Comparison of ENCODE assay signal across 17 cellular contexts in genomic region chr7:151238924-151239836, GRCh38. TPM values are rescaled to one million over a fixed set of nuclear protein-coding genes. Genes with fewer than 3 reads are reported as not detected.
DNase-seq lines count a peak whose midpoint lies in the region; ATAC-seq, FAIRE-seq and TF ChIP-seq lines count a peak whose summit lies in the region.
"Had no signal": no experiment of that assay in that cellular context is flagged by ENCODE, and none has a peak within 500 bp of the region (broad histone marks: within the 10 kb centered on the region; RNA-seq: fewer than 3 reads in every experiment).

No MANE protein-coding gene starts in this region.

- no peak overlapping the region for H3K14ac ChIP-seq in mesenchymal stem cell (ENCODE audit: low read length in 2 of 2)

- H3K9ac ChIP-seq in mesenchymal stem cell (ENCODE audit: low read length): no peak overlapping the region

- H3K27me3 Mint-ChIP-seq in neural crest cell (ENCODE audit: low read depth): no peaks in the 10 kb centered on the region
- no peaks in the 10 kb centered on the region for H3K27me3 Mint-ChIP-seq in naive thymus-derived CD4-positive, alpha-beta T cell

- intact Hi-C loops in OCI-LY7 (cut with micrococcal nuclease; ENCODE audit: unreplicated experiment): loop anchor here (10.0 kb wide), 1 partner anchor 1614 kb away; no protein-coding TSS in a partner anchor
- intact Hi-C loops in naive thymus-derived CD4-positive, alpha-beta T cell (cut with micrococcal nuclease): loop anchor here in 1 of 2 donors (10.0 kb wide), 1 partner anchor 1464 kb away; the partner anchor contains the start of gene ZNF467

- H2BK5ac ChIP-seq in mesenchymal stem cell (ENCODE audit: low read depth, low read length, poor library complexity, severe bottlenecking): no peak overlapping the region

- 94% methylated on average over 25 of the region's 25 CpGs for WGBS in mesenchymal stem cell

- peaks cover 4% of the 10 kb centered on the region for H3K36me3 Mint-ChIP-seq in neural crest cell (ENCODE audit: low read depth)
- peaks cover 2 to 13% (median 5%) of the 10 kb centered on the region in 5 donors for H3K36me3 Mint-ChIP-seq in naive thymus-derived CD4-positive, alpha-beta T cell

- no peak overlapping the region for H3K4ac ChIP-seq in mesenchymal stem cell (ENCODE audit: low read depth in 1 of 2, low read length in 2 of 2)

- no peak overlapping the region for H2AK5ac ChIP-seq in mesenchymal stem cell (ENCODE audit: low read length, severe bottlenecking)

- H4K20me1 ChIP-seq in OCI-LY7 (ENCODE audit: insufficient read depth, low read length): no peaks in the 10 kb centered on the region; the same call in 1 of the 2 replicates

- no peaks in the 10 kb centered on the region for H3K9me3 Mint-ChIP-seq in neural crest cell
- H3K9me3 Mint-ChIP-seq in naive thymus-derived CD4-positive, alpha-beta T cell: no peaks in the 10 kb centered on the region

- no peak for DNase-seq in GM12891 (ENCODE audit: insufficient read length, low spot score)
- peak; percentile 55 for DNase-seq in OCI-LY7 (ENCODE audit: low spot score)
- DNase-seq in neural crest cell (ENCODE audit: low read depth, low spot score): no peak
- DNase-seq in mesenchymal stem cell: no peak
- no peak for DNase-seq in naive thymus-derived CD4-positive, alpha-beta T cell
- no peak for DNase-seq in stimulated activated naive CD4-positive, alpha-beta T cell (lab: John Stamatoyannopoulos, UW)
- DNase-seq: ACHN, DMS79, GOT3, KG1, NCI-H1417 treated with DMSO at 0.1 percent for 48 hours, NCI-H187 treated with DMSO at 0.1 percent for 48 hours, NCI-H226, NCI-H524 treated with DMSO at 0.1 percent for 48 hours had no signal

- no peak overlapping the region for H3K18ac ChIP-seq in mesenchymal stem cell (ENCODE audit: low read depth in 1 of 2, low read length in 2 of 2)

- FAIRE-seq in GM12891 (lab: Jason Lieb, UNC): no peak

- H3K9me2 ChIP-seq in OCI-LY7 (ENCODE audit: insufficient read depth, low read length): no peaks in the 10 kb centered on the region

- H4K8ac ChIP-seq in mesenchymal stem cell (ENCODE audit: low read length): no peak overlapping the region

- POLR2A ChIA-PET in OCI-LY7 (lab: Charles Lee): interaction anchor here (0.6 to 0.7 kb wide), 2 partner anchors 35 to 221 kb away, joined by 3 read pairs; no protein-coding TSS in a partner anchor
- POLR2A ChIA-PET in naive thymus-derived CD4-positive, alpha-beta T cell (lab: Charles Lee): interaction anchor here (1.3 kb wide), 1 partner anchor 12 kb away, joined by 3 read pairs; the partner anchor contains the start of gene ABCF2

- TF ChIP-seq POLR2A in GM12891 (IDR thresholded peaks at IDR 0.05; ENCODE audit: low read depth, low read length) (no peak; the same call in 1 of the 2 replicates), GM19193 (IDR thresholded peaks at IDR 0.05; ENCODE audit: extremely low read depth, insufficient read depth, insufficient read length) (peak; percentile 30)

- H3K4me1 Mint-ChIP-seq in neural crest cell: peaks cover 16% of the 10 kb centered on the region
- peaks cover 19 to 30% (median 26%) of the 10 kb centered on the region in 7 donors for H3K4me1 Mint-ChIP-seq in naive thymus-derived CD4-positive, alpha-beta T cell

- CTCF ChIA-PET in OCI-LY7 (lab: Charles Lee; ENCODE audit: unreplicated experiment): interaction anchor here (0.6 kb wide), 2 partner anchors 59 to 846 kb away, joined by 3 read pairs; no protein-coding TSS in a partner anchor
- CTCF ChIA-PET in naive thymus-derived CD4-positive, alpha-beta T cell (lab: Charles Lee): no interaction called here

- H2AFZ ChIP-seq in OCI-LY7 (ENCODE audit: low read length): no peak overlapping the region
- no peak overlapping the region for H2AFZ ChIP-seq in mesenchymal stem cell (ENCODE audit: low read depth, low read length)

- H3K27ac ChIP-seq in OCI-LY7 (ENCODE audit: low read depth, low read length, poor library complexity, severe bottlenecking): peak overlapping the region; percentile 26
- no peak overlapping the region for H3K27ac ChIP-seq in mesenchymal stem cell (ENCODE audit: low read length, poor library complexity, severe bottlenecking)
- no peak overlapping the region for H3K27ac ChIP-seq in naive thymus-derived CD4-positive, alpha-beta T cell (ENCODE audit: low read depth, low read length)
- H3K27ac ChIP-seq: C4-2B had no signal

- no peak overlapping the region for H2BK12ac ChIP-seq in mesenchymal stem cell (ENCODE audit: low read length in 2 of 2)

- H3K27me3 ChIP-seq in mesenchymal stem cell (ENCODE audit: control insufficient read depth in 1 of 2, insufficient read depth in 1 of 2, low read length in 2 of 2): no peaks in the 10 kb centered on the region
- H3K27me3 ChIP-seq in naive thymus-derived CD4-positive, alpha-beta T cell (ENCODE audit: control insufficient read depth in 2 of 2, insufficient read depth in 2 of 2, low read length in 2 of 2): no peaks in the 10 kb centered on the region

- no peak overlapping the region for H3K27ac Mint-ChIP-seq in neural crest cell (ENCODE audit: unreplicated experiment)
- H3K27ac Mint-ChIP-seq in naive thymus-derived CD4-positive, alpha-beta T cell: peak overlapping the region in 1 of 9 donors; percentile 14

- H3K79me1 ChIP-seq in mesenchymal stem cell (replicated peaks; ENCODE audit: low read length, poor library complexity, severe bottlenecking): peaks cover 26% of the 10 kb centered on the region

- no peak overlapping the region for H3K23ac ChIP-seq in mesenchymal stem cell (ENCODE audit: low read length in 2 of 2)

- H3K36me3 ChIP-seq in OCI-LY7 (ENCODE audit: insufficient read depth, low read length) (peaks cover 23% of the 10 kb centered on the region; the same call in 1 of the 2 replicates), mesenchymal stem cell (ENCODE audit: control insufficient read depth in 1 of 2, insufficient read depth in 2 of 2, low read depth in 1 of 2, low read length in 2 of 2) (peaks cover 79 to 87% of the 10 kb centered on the region in 2 experiments)
- peaks cover 3 to 46% (median 5%) of the 10 kb centered on the region in 3 experiments for H3K36me3 ChIP-seq in naive thymus-derived CD4-positive, alpha-beta T cell (ENCODE audit: control insufficient read depth in 2 of 3, insufficient read depth in 3 of 3, low read length in 3 of 3)

- peak overlapping the region; percentile 19 for H3K4me3 Mint-ChIP-seq in neural crest cell
- no peak overlapping the region for H3K4me3 Mint-ChIP-seq in naive thymus-derived CD4-positive, alpha-beta T cell

- no peak overlapping the region for H4K91ac ChIP-seq in mesenchymal stem cell (ENCODE audit: low read length)

- ATAC-seq in naive thymus-derived CD4-positive, alpha-beta T cell: no peak

- no peak overlapping the region for H2BK120ac ChIP-seq in mesenchymal stem cell (ENCODE audit: low read depth, low read length)

- H3K4me2 ChIP-seq in OCI-LY7 (ENCODE audit: low read length): peak overlapping the region; percentile 46
- H3K4me2 ChIP-seq in mesenchymal stem cell (ENCODE audit: low read length, poor library complexity, severe bottlenecking): no peak overlapping the region

- H3K4me3 ChIP-seq in OCI-LY7 (ENCODE audit: low read depth, low read length, poor library complexity, severe bottlenecking) (no peak overlapping the region), mesenchymal stem cell (ENCODE audit: insufficient read depth in 1 of 2, low read depth in 1 of 2, low read length in 2 of 2) (no peak overlapping the region)
- H3K4me3 ChIP-seq in naive thymus-derived CD4-positive, alpha-beta T cell (ENCODE audit: low read length): no peak overlapping the region

- BruUV-seq in OCI-LY7 (replicated peaks; lab: Mats Ljungman, UMichigan): no TSS peak

- no peaks in the 10 kb centered on the region for H3K9me3 ChIP-seq in OCI-LY7 (ENCODE audit: low read length)
- H3K9me3 ChIP-seq in mesenchymal stem cell (ENCODE audit: control insufficient read depth, low read length): no peaks in the 10 kb centered on the region
- no peaks in the 10 kb centered on the region for H3K9me3 ChIP-seq in naive thymus-derived CD4-positive, alpha-beta T cell (ENCODE audit: control insufficient read depth in 2 of 3, low read length in 3 of 3)

- TF ChIP-seq CTCF in OCI-LY7 (conservative IDR thresholded peaks at IDR 0.05; ENCODE audit: low read length) (no peak), neural crest cell (conservative IDR thresholded peaks at IDR 0.05) (no peak)

- no peaks in the 10 kb centered on the region for H3K79me2 ChIP-seq in OCI-LY7 (ENCODE audit: insufficient read depth, low read depth, low read length)

- H2BK15ac ChIP-seq in mesenchymal stem cell (ENCODE audit: low read depth, poor library complexity, severe bottlenecking): no peak overlapping the region

- H3K4me1 ChIP-seq in OCI-LY7 (ENCODE audit: insufficient read depth, low read length, poor library complexity, severe bottlenecking) (peaks cover 29% of the 10 kb centered on the region), mesenchymal stem cell (ENCODE audit: control insufficient read depth, insufficient read depth, low read depth, low read length) (peaks cover 16% of the 10 kb centered on the region)
- peaks cover 14% of the 10 kb centered on the region in 2 donors for H3K4me1 ChIP-seq in naive thymus-derived CD4-positive, alpha-beta T cell (ENCODE audit: control insufficient read depth in 2 of 2, insufficient read depth in 2 of 2, low read length in 2 of 2)

RNA-seq across cellular contexts. Expression of gene CHPF2, which starts 6.9 kb away (rescaled TPM):
- polyA plus RNA-seq in GM12891 (2012; ENCODE audit: low read depth, missing spikeins): 17.7 TPM
- total RNA-seq in OCI-LY7 (2014; rRNA removed; shearing (Covaris generic)): 19.8 and 27.0 TPM in 2 replicates
- total RNA-seq in OCI-LY7 (2022): 29.8 and 34.2 TPM in 2 replicates
- 33.1 and 34.1 TPM in 2 replicates for total RNA-seq in neural crest cell
- polyA plus RNA-seq in mesenchymal stem cell (2013, experiment 1 of 2): 73.1 TPM
- polyA plus RNA-seq in mesenchymal stem cell (2013, experiment 2 of 2): 72.6 TPM
- 10 to 100 TPM; 32.3 to 45.8 (median 42.8) TPM for total RNA-seq in naive thymus-derived CD4-positive, alpha-beta T cell
- 10 to 100 TPM; 17.4 to 27.3 TPM for polyA plus RNA-seq in naive thymus-derived CD4-positive, alpha-beta T cell

RNA-seq across cellular contexts. Expression of gene SMARCD3, which starts 9.3 kb away (rescaled TPM):
- polyA plus RNA-seq in GM12891 (2012; ENCODE audit: low read depth, missing spikeins): 4.5 TPM
- 1.5 and 2.5 TPM in 2 replicates for total RNA-seq in OCI-LY7 (2014; rRNA removed; shearing (Covaris generic))
- total RNA-seq in OCI-LY7 (2022) (1.5 and 1.9 TPM in 2 replicates), neural crest cell (46.7 and 50.7 TPM in 2 replicates)
- polyA plus RNA-seq in mesenchymal stem cell (2013, experiment 1 of 2): 81.8 TPM
- polyA plus RNA-seq in mesenchymal stem cell (2013, experiment 2 of 2): 74.6 TPM
- total RNA-seq in naive thymus-derived CD4-positive, alpha-beta T cell: 10 to 100 TPM in 2 of 5 experiments, 1 to 10 TPM in 3; 3.8 to 45.5 (median 5.1) TPM
- 1 to 10 TPM; 4.0 to 8.9 TPM for polyA plus RNA-seq in naive thymus-derived CD4-positive, alpha-beta T cell

RNA-seq across cellular contexts. Expression of gene ABCF2, which starts 12.2 kb away (rescaled TPM):
- 29.6 TPM for polyA plus RNA-seq in GM12891 (2012; ENCODE audit: low read depth, missing spikeins)
- total RNA-seq in OCI-LY7 (2014; rRNA removed; shearing (Covaris generic)): 30.7 and 31.8 TPM in 2 replicates
- 28.6 and 44.9 TPM in 2 replicates for total RNA-seq in OCI-LY7 (2022)
- 67.0 and 68.2 TPM in 2 replicates for total RNA-seq in neural crest cell
- polyA plus RNA-seq in mesenchymal stem cell (2013, experiment 1 of 2): 26.1 TPM
- polyA plus RNA-seq in mesenchymal stem cell (2013, experiment 2 of 2): 25.0 TPM
- total RNA-seq in naive thymus-derived CD4-positive, alpha-beta T cell: 10 to 100 TPM; 17.2 to 37.8 (median 27.7) TPM
- polyA plus RNA-seq in naive thymus-derived CD4-positive, alpha-beta T cell: 10 to 100 TPM; 27.1 to 47.5 TPM

RNA-seq across cellular contexts. Expression of gene H2BK1, which starts 28.9 kb away (rescaled TPM):
- not detected for polyA plus RNA-seq in GM12891 (2012; ENCODE audit: low read depth, missing spikeins)
- total RNA-seq in OCI-LY7 (2014; rRNA removed; shearing (Covaris generic)): 1.3 TPM in 1 of 2 replicates, not detected in the other
- total RNA-seq in OCI-LY7 (2022): not detected in 2 replicates
- total RNA-seq in neural crest cell: not detected in 2 replicates
- not detected for polyA plus RNA-seq in mesenchymal stem cell (2013, experiment 1 of 2)
- not detected for polyA plus RNA-seq in mesenchymal stem cell (2013, experiment 2 of 2)
- total RNA-seq in naive thymus-derived CD4-positive, alpha-beta T cell: 1 to 10 TPM; 1.8 to 6.4 (median 1.9) TPM
- not detected for polyA plus RNA-seq in naive thymus-derived CD4-positive, alpha-beta T cell
- total RNA-seq: SK-MEL-5 had no signal

RNA-seq across cellular contexts. Expression of gene ASB10, which starts 52.1 kb away (rescaled TPM):
- not detected for polyA plus RNA-seq in GM12891 (2012; ENCODE audit: low read depth, missing spikeins)
- not detected in 2 replicates for total RNA-seq in OCI-LY7 (2014; rRNA removed; shearing (Covaris generic))
- not detected in 2 replicates for total RNA-seq in OCI-LY7 (2022)
- not detected in 2 replicates for total RNA-seq in neural crest cell
- polyA plus RNA-seq in mesenchymal stem cell (2013, experiment 1 of 2): not detected
- polyA plus RNA-seq in mesenchymal stem cell (2013, experiment 2 of 2): not detected
- not detected for total RNA-seq in naive thymus-derived CD4-positive, alpha-beta T cell
- polyA plus RNA-seq in naive thymus-derived CD4-positive, alpha-beta T cell: not detected
- total RNA-seq: SK-MEL-5 had no signal
